ENCODE assay signal across 14 cellular contexts in the genomic region with DNA sequence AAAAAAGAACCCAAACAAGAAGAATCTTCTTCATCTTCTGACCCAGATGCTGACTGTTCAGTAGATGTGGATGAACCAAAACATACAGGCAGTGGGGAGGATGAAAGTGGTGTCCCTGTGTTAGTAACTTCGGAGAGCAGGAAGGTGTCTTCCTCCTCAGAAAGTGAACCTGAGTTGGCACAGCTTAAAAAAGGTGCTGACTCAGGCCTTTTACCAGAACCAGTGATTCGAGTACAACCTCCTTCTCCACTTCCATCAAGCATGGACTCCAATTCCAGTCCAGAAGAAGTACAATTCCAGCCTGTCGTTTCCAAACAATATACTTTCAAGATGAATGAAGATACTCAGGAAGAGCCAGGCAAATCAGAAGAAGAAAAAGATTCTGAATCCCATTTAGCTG.
DNase-seq lines count a peak whose midpoint lies in the region; ATAC-seq, FAIRE-seq and TF ChIP-seq lines count a peak whose summit lies in the region.
"Had no signal": no experiment of that assay in that cellular context is flagged by ENCODE, and none has a peak within 500 bp of the region (broad histone marks: within the 10 kb centered on the region; RNA-seq: fewer than 3 reads in every experiment).

No MANE protein-coding gene starts in this region.

- intact Hi-C loops in A673 (cut with micrococcal nuclease; ENCODE audit: unreplicated experiment): no loop called here

- no peak overlapping the region for H3K18ac ChIP-seq in H1 (ENCODE audit: extremely low read depth, low read length)

- no peak overlapping the region for H2BK15ac ChIP-seq in H1 (ENCODE audit: low read length)

- no peaks in the 10 kb centered on the region; a peak in 1 of 4 replicates for H3K79me2 ChIP-seq in H1 (ENCODE audit: control insufficient read depth in 1 of 2, insufficient read depth in 2 of 2, low read length in 2 of 2)
- H3K79me2 ChIP-seq: parathyroid adenoma had no signal

- no peak overlapping the region for H3K23ac ChIP-seq in H1 (ENCODE audit: insufficient read length)

- H2BK20ac ChIP-seq in H1 (ENCODE audit: low read length): no peak overlapping the region

- no peak for TF ChIP-seq EP300 in H1 (IDR thresholded peaks at IDR 0.05; ENCODE audit: borderline replicate concordance in 1 of 2, low read depth in 2 of 2, low read length in 2 of 2)

- DNase-seq in A673 (ENCODE audit: low spot score) (no peak), SJSA1 (ENCODE audit: low read depth in 1 of 2, low spot score in 2 of 2) (no peak), H1 (ENCODE audit: low read depth in 1 of 2, low spot score in 2 of 2) (no peak)
- DNase-seq: lower lobe of right lung, NCI-H526 treated with DMSO at 0.1 percent for 48 hours, small intestine had no signal

- H4K8ac ChIP-seq in H1 (ENCODE audit: extremely low read depth, insufficient read depth, low read length): no peak overlapping the region

- H3K9me3 ChIP-seq in A673 (ENCODE audit: low read depth, low read length, poor library complexity, severe bottlenecking) (no peaks in the 10 kb centered on the region), BLaER1 (peaks cover 15% of the 10 kb centered on the region), SJSA1 (replicated peaks) (0 out of 2 replicates have a peak, but pooled peaks cover 4% of the 10 kb centered on the region), H1 (ENCODE audit: insufficient read depth in 2 of 2, low read depth in 1 of 2, low read length in 1 of 2) (no peaks in the 10 kb centered on the region; a peak in 1 of 4 replicates)
- H3K9me3 ChIP-seq: BE2C, lower lobe of right lung had no signal

- H4K20me1 ChIP-seq in BLaER1 (no peaks in the 10 kb centered on the region), H1 (replicated peaks in 1 of 2; ENCODE audit: control insufficient read depth in 1 of 2, insufficient read depth in 2 of 2, low read length in 2 of 2) (no peaks in the 10 kb centered on the region)

- H2AFZ ChIP-seq in H1 (ENCODE audit: low read length): no peak overlapping the region
- H2AFZ ChIP-seq: parathyroid adenoma, PC-9 had no signal

- no peaks in the 10 kb centered on the region for H3K23me2 ChIP-seq in H1 (ENCODE audit: low read depth, low read length)

- H3K4me2 ChIP-seq in BLaER1 (peak overlapping the region; percentile 89), H1 (ENCODE audit: insufficient read depth in 1 of 2, low read depth in 2 of 2, low read length in 2 of 2) (no peak overlapping the region)

- POLR2A ChIA-PET in A673 (lab: Charles Lee; ENCODE audit: low non-redundant PET) (no interaction called here), H1 (lab: Charles Lee; ENCODE audit: partially characterized antibody) (no interaction called here)

- H3K27me3 ChIP-seq in A673 (replicated peaks; ENCODE audit: insufficient read depth, low read depth, low read length, poor library complexity) (no peaks in the 10 kb centered on the region), BLaER1 (no peaks in the 10 kb centered on the region), SJSA1 (replicated peaks) (no peaks in the 10 kb centered on the region), H1 (replicated peaks in 1 of 4; ENCODE audit: control insufficient read depth in 3 of 4, extremely low read depth in 1 of 4, insufficient read depth in 3 of 4, low read length in 3 of 4) (peaks cover 0 to 1% (median 0%) of the 10 kb centered on the region in 4 experiments; a peak in 1 of 7 replicates)
- H3K27me3 ChIP-seq: BE2C had no signal

- no peak for TF ChIP-seq CTCF in A673 (conservative IDR thresholded peaks at IDR 0.05; ENCODE audit: low read depth, low read length)
- no peak for TF ChIP-seq CTCF in H1 (IDR thresholded peaks at IDR 0.05; ENCODE audit: control extremely low read depth in 1 of 3, insufficient read depth in 1 of 3, low read depth in 1 of 3, low read length in 3 of 3)

- no peak for TF ChIP-seq RAD21 in H1 (IDR thresholded peaks at IDR 0.05 in 1 of 2, conservative IDR thresholded peaks at IDR 0.05 in 1 of 2; ENCODE audit: low read depth in 2 of 2, low read length in 2 of 2)

- WGBS in H1 (ENCODE audit: extremely low coverage in 1 of 2, insufficient coverage in 1 of 2, insufficient read length in 1 of 2, insufficient replicate concordance in 2 of 2, low coverage in 1 of 2, low lambda C conversion rate in 2 of 2, missing lambda C conversion rate in 1 of 2), 2 experiments: 92% methylated on average over 3 of the region's 3 CpGs; no CpG with 5 or more reads in 1 of the 2 experiments

- H3K79me1 ChIP-seq in H1 (ENCODE audit: low read depth, low read length): no peaks in the 10 kb centered on the region

- no peak overlapping the region for H3K4ac ChIP-seq in H1 (replicated peaks; ENCODE audit: insufficient read length, low read depth, low read length)

- no peak overlapping the region for H4K91ac ChIP-seq in H1 (replicated peaks; ENCODE audit: insufficient read length, low read length)

- BruUV-seq in A673 (replicated peaks; lab: Mats Ljungman, UMichigan): TSS peak; percentile 43

- H2BK5ac ChIP-seq in H1 (ENCODE audit: low read depth, low read length): no peak overlapping the region

- H3K56ac ChIP-seq in H1 (replicated peaks; ENCODE audit: insufficient read length, low read depth, low read length): no peak overlapping the region

- H3K9ac ChIP-seq in BLaER1 (no peak overlapping the region; the same call in 1 of the 2 replicates), H1 (replicated peaks in 1 of 4; ENCODE audit: extremely low read depth in 1 of 4, low read depth in 3 of 4, low read length in 3 of 4) (no peak overlapping the region)
- H3K9ac ChIP-seq: parathyroid adenoma had no signal

- H3K14ac ChIP-seq in H1 (ENCODE audit: insufficient read length): no peak overlapping the region

- H2AK5ac ChIP-seq in H1 (ENCODE audit: low read depth, low read length): no peak overlapping the region

- H3K27ac ChIP-seq in A673 (ENCODE audit: low read depth, low read length, poor library complexity, severe bottlenecking): peak overlapping the region; percentile 61
- no peak overlapping the region for H3K27ac ChIP-seq in BLaER1
- peak overlapping the region; percentile 59 for H3K27ac ChIP-seq in SJSA1
- no peak overlapping the region for H3K27ac ChIP-seq in H1 (ENCODE audit: low read depth, low read length)
- H3K27ac ChIP-seq: lower lobe of right lung, parathyroid adenoma, PC-9 had no signal

- H3K4me3 ChIP-seq in A673 (ENCODE audit: low read depth, low read length, poor library complexity, severe bottlenecking) (no peak overlapping the region), BLaER1 (0 out of 2 replicates have a peak overlapping the region, but pooled peaks have one; percentile 46), SJSA1 (no peak overlapping the region; the same call in 1 of the 2 replicates), H1 (ENCODE audit: extremely low read depth in 1 of 4, insufficient read depth in 2 of 4, low read depth in 3 of 4, low read length in 4 of 4) (no peak overlapping the region)
- H3K4me3 ChIP-seq: lower lobe of right lung, PC-9 had no signal

- no peak for TF ChIP-seq POLR2A in H1 (IDR thresholded peaks at IDR 0.05; ENCODE audit: control extremely low read depth in 1 of 2, low read depth in 2 of 2, low read length in 2 of 2)

- no peak for ATAC-seq in GM21786 (IDR thresholded peaks at IDR 0.05; ENCODE audit: unreplicated experiment)
- no peak for ATAC-seq in GM21360 (IDR thresholded peaks at IDR 0.05; ENCODE audit: unreplicated experiment)
- ATAC-seq in GM19463 (IDR thresholded peaks at IDR 0.05; ENCODE audit: unreplicated experiment): no peak

- peaks cover 13% of the 10 kb centered on the region for H3K4me1 ChIP-seq in A673 (ENCODE audit: insufficient read depth, low read length, poor library complexity, severe bottlenecking)
- peaks cover 53% of the 10 kb centered on the region for H3K4me1 ChIP-seq in BLaER1
- peaks cover 18% of the 10 kb centered on the region for H3K4me1 ChIP-seq in SJSA1 (replicated peaks)
- H3K4me1 ChIP-seq in H1 (replicated peaks in 1 of 4; ENCODE audit: control insufficient read depth in 3 of 4, insufficient read depth in 4 of 4, low read length in 3 of 4): no peaks in the 10 kb centered on the region
- H3K4me1 ChIP-seq: BE2C, lower lobe of right lung, parathyroid adenoma had no signal

- no peak for FAIRE-seq in H1 (lab: Jason Lieb, UNC)
- FAIRE-seq: G401.6, small intestine had no signal

- H3K36me3 ChIP-seq in A673 (ENCODE audit: insufficient read depth, low read length, poor library complexity, severe bottlenecking): no peaks in the 10 kb centered on the region
- no peaks in the 10 kb centered on the region for H3K36me3 ChIP-seq in BLaER1
- H3K36me3 ChIP-seq in SJSA1: no peaks in the 10 kb centered on the region
- H3K36me3 ChIP-seq in H1 (ENCODE audit: control insufficient read depth in 2 of 4, insufficient read depth in 4 of 4, low read length in 3 of 4): peaks cover 5 to 45% (median 24%) of the 10 kb centered on the region in 4 experiments; a peak in 7 of 8 replicates
- H3K36me3 ChIP-seq: BE2C, lower lobe of right lung had no signal

- H4K5ac ChIP-seq in H1 (ENCODE audit: insufficient read length, low read depth, low read length): no peak overlapping the region

- H2BK120ac ChIP-seq in H1 (replicated peaks; ENCODE audit: low read depth, low read length): no peak overlapping the region

- H2BK12ac ChIP-seq in H1 (ENCODE audit: low read depth, low read length): no peak overlapping the region

- CTCF ChIA-PET in A673 (lab: Charles Lee): no interaction called here
- CTCF ChIA-PET in H1 (lab: Charles Lee; ENCODE audit: partially characterized antibody): no interaction called here

TF ChIP-seq in H1, 55 proteins besides CTCF, POLR2A, EP300 and RAD21:
- TF ChIP-seq TAF7 (optimal IDR thresholded peaks at IDR 0.05; ENCODE audit: borderline replicate concordance, low read depth, low read length) (no peak), KDM5A (IDR thresholded peaks at IDR 0.05; ENCODE audit: low read length) (no peak), MAFK (IDR thresholded peaks at IDR 0.05; ENCODE audit: low read depth, low read length) (peak; percentile 88), PHF8 (conservative IDR thresholded peaks at IDR 0.05; ENCODE audit: low read depth, low read length) (no peak), CTBP2 (IDR thresholded peaks at IDR 0.05; ENCODE audit: borderline replicate concordance, insufficient read depth, insufficient read length, low read length) (no peak)

Comparison
In these comparisons a context has a peak if more than half of its experiments do, and no peak if none do; other contexts are left out.
1. H3K27ac ChIP-seq: peak in A673 (single experiment) and SJSA1 (single experiment); none in BLaER1 (single experiment) and H1 (single experiment).